Comparison of ENCODE assay signal across 5 cellular contexts in the genomic region with DNA sequence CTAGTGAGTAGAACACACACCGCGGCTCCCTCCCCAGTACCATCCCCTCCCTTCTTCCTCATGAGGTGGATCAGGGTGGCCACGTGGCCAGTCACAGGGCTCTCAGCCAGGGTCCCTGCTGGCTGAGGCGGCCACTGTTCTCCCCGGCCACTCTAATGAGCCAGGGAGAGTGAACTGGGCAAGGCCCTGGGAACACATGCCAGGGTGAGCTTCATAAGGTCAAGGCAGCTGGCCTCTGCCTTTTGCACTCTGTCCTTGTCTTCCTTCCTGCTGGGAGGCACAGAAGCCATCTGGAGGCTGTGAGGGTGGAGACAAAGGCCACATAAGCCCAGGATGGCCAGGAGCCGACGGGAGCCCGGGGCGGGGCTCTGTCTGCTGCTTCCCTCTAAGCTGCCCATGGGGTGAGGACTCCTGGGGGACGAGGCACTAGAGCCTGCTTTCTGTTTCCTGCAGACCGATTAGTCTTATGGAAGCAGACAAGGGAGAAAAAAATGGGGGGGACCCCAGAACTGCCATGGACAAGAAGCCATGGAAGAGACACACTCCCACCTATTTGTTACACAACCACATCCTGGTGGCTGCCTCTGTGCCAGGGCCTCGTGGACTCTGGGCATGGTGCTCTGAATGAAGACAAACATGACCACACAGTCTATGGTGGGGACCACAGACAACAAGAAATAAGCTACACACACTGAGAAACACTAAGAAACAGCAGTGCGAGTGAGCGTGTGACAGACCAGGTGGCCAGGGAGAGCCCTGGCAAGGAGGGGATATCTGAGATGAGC. TPM values are rescaled to one million over a fixed set of nuclear protein-coding genes. Genes with fewer than 3 reads are reported as not detected.
"Had no signal": no experiment of that assay in that cellular context is flagged by ENCODE, and none has a peak within 500 bp of the region (broad histone marks: within the 10 kb centered on the region; RNA-seq: fewer than 3 reads in every experiment).

No MANE protein-coding gene starts in this region.

RNA-seq across cellular contexts. Expression of gene SERPIND1, which starts 38.3 kb away (rescaled TPM):
- total RNA-seq: fibroblast of lung, kidney, osteoblast, psoas muscle, smooth muscle cell had no signal
